In genomic region chr6:40719671-40720374, GRCh38 we compare ENCODE assay signal across 9 cellular contexts.
DNase-seq lines count a peak whose midpoint lies in the region; ATAC-seq and TF ChIP-seq lines count a peak whose summit lies in the region.
"Had no signal": no experiment of that assay in that cellular context is flagged by ENCODE, and none has a peak within 500 bp of the region (broad histone marks: within the 10 kb centered on the region; RNA-seq: fewer than 3 reads in every experiment).

No MANE protein-coding gene starts in this region.

- no peaks in the 10 kb centered on the region for H4K20me1 ChIP-seq in smooth muscle cell (ENCODE audit: low read depth)

- H3K9me3 ChIP-seq in smooth muscle cell (replicated peaks; ENCODE audit: low read depth) = no peaks in the 10 kb centered on the region

- 32% methylated on average over 7 of the region's 7 CpGs for WGBS in smooth muscle cell (ENCODE audit: low lambda C conversion rate)

- no peaks in the 10 kb centered on the region for H3K36me3 ChIP-seq in smooth muscle cell (ENCODE audit: low read depth)

- no peaks in the 10 kb centered on the region for H3K79me2 ChIP-seq in smooth muscle cell (ENCODE audit: low read depth)

- peaks cover 39% of the 10 kb centered on the region for H3K4me1 ChIP-seq in smooth muscle cell (ENCODE audit: low read depth)

- H3K27me3 ChIP-seq in smooth muscle cell (ENCODE audit: low read depth) = no peaks in the 10 kb centered on the region

- H2AFZ ChIP-seq in smooth muscle cell (ENCODE audit: low read depth) = peak overlapping the region; percentile 94

- peak overlapping the region; percentile 70 for H3K27ac ChIP-seq in smooth muscle cell (ENCODE audit: low read depth)
- H3K27ac ChIP-seq: C4-2B had no signal

- H3F3A ChIP-seq in smooth muscle cell (ENCODE audit: low read depth) = no peaks in the 10 kb centered on the region

- peak overlapping the region; percentile 77 for H3K4me2 ChIP-seq in smooth muscle cell

- ATAC-seq in HG02870 (IDR thresholded peaks at IDR 0.05; ENCODE audit: unreplicated experiment) = peak; percentile 69
- ATAC-seq in GM19324 (IDR thresholded peaks at IDR 0.05; ENCODE audit: low FRiP score, unreplicated experiment) = no peak

- H3K9ac ChIP-seq in smooth muscle cell (ENCODE audit: low read depth) = no peak overlapping the region

- DNase-seq in SHP77 (lab: John Stamatoyannopoulos, UW) (peak; percentile 17 to 41), SHP77 treated with DMSO at 0.1 percent for 48 hours (lab: John Stamatoyannopoulos, UW) (no peak), RPMI8226 (peak; percentile 88), glomerular visceral epithelial cell (ENCODE audit: extremely low spot score) (peak; percentile 28), smooth muscle cell (lab: John Stamatoyannopoulos, UW; ENCODE audit: unreplicated experiment) (no peak)
- no peak for DNase-seq in NK-92 treated with Interleukin-12 subunit alpha and Interleukin-12 subunit beta, amount 100 ng/mL, for 24 hours (lab: John Stamatoyannopoulos, UW)

- TF ChIP-seq CTCF in smooth muscle cell (IDR thresholded peaks at IDR 0.05; ENCODE audit: borderline replicate concordance, insufficient read depth, poor library complexity, severe bottlenecking) = no peak

- H3K4me3 ChIP-seq in smooth muscle cell = peak overlapping the region; percentile 4

Comparison
In these comparisons a context has a peak if more than half of its experiments do, and no peak if none do; other contexts are left out.
1. DNase-seq: peak in SHP77 (2 of 2), RPMI8226 (single experiment) and glomerular visceral epithelial cell (single experiment); none in SHP77 treated with DMSO at 0.1 percent for 48 hours (single experiment), smooth muscle cell (single experiment) and NK-92 treated with Interleukin-12 subunit alpha and Interleukin-12 subunit beta, amount 100 ng/mL, for 24 hours (single experiment).